In the genomic region with DNA sequence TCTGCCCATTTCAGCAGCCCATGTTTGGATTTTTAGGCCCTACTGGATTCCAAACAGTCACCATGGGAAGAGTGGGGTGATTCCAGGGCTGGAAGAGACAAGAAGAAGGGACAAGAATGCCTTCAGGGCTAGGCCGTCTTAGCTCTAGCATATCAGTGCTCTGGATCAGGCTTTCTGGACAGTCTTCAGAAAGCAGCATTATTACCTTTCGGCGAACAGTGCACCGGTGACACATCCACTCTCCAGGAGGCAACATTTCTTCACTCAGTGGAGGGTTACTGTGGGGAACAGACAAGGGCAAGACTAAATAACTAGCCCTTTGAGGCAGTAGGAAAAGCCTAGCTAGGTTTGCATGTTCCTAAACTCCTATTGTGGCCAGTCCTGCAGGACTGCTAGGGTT, we compare ENCODE assay signal across 1 cellular context.
TF ChIP-seq lines count a peak whose summit lies in the region.

No MANE protein-coding gene starts in this region.

TF ChIP-seq in WTC11, 78 proteins besides CTCF, POLR2A, EP300 and RAD21 (continued from another document):
- TF ChIP-seq E2F4 (CRISPR knock-in tag; IDR thresholded peaks at IDR 0.05; ENCODE audit: borderline replicate concordance, low read depth) (no peak), ZNF317 (CRISPR knock-in tag; IDR thresholded peaks at IDR 0.05; ENCODE audit: borderline replicate concordance, low read depth) (no peak), NR2C2 (CRISPR knock-in tag; IDR thresholded peaks at IDR 0.05) (no peak), MYBL2 (CRISPR knock-in tag; IDR thresholded peaks at IDR 0.05) (no peak), FOXK1 (CRISPR knock-in tag; IDR thresholded peaks at IDR 0.05) (no peak), HMGXB4 (CRISPR knock-in tag; IDR thresholded peaks at IDR 0.05) (no peak), ZNF423 (CRISPR knock-in tag; IDR thresholded peaks at IDR 0.05) (no peak), IRF2 (CRISPR knock-in tag; IDR thresholded peaks at IDR 0.05; ENCODE audit: borderline replicate concordance, low read depth) (no peak), EMX1 (CRISPR knock-in tag; IDR thresholded peaks at IDR 0.05) (no peak)
TF ChIP-seq in WTC11: peak in this region for 0.
